In genomic region chr1:202465644-202466270, GRCh38 we compare ENCODE assay signal across 8 cellular contexts.
A peak's percentile ranks its signal among the peaks of the same experiment; 100 is the strongest.
DNase-seq lines count a peak whose midpoint lies in the region; ATAC-seq, FAIRE-seq and TF ChIP-seq lines count a peak whose summit lies in the region.
"Not testable (repeated sequence)": the region's sequence is repeated elsewhere in the genome, so short reads cannot be mapped to it uniquely, and the experiment has no call there.

No MANE protein-coding gene starts in this region.

- not testable (repeated sequence) for H3K9me3 ChIP-seq in WERI-Rb-1 (ENCODE audit: severe bottlenecking); gastroesophageal sphincter; right lobe of liver; small intestine (ENCODE audit: control insufficient read depth, low read depth)

- intact Hi-C loops in right lobe of liver (cut with DNase I), result not testable (repeated sequence)

- not testable (repeated sequence) for TF ChIP-seq CTCF in WERI-Rb-1 (IDR thresholded peaks at IDR 0.05; ENCODE audit: low read depth, low read length); endothelial cell (IDR thresholded peaks at IDR 0.05; ENCODE audit: unreplicated experiment); gastroesophageal sphincter (IDR thresholded peaks at IDR 0.05); right lobe of liver (IDR thresholded peaks at IDR 0.05)

- peaks cover 0 to 41% (median 6%) of the 10 kb centered on the region in 3 donors for H3K4me1 ChIP-seq in gastroesophageal sphincter
- H3K4me1 ChIP-seq in right lobe of liver, result peaks cover 0 to 20% (median 6%) of the 10 kb centered on the region in 4 donors
- not testable (repeated sequence) for H3K4me1 ChIP-seq in small intestine (ENCODE audit: control insufficient read depth in 2 of 2, insufficient read depth in 1 of 2, low read depth in 1 of 2, low read length in 1 of 2)

- FAIRE-seq in islet of Langerhans (lab: Jason Lieb, UNC), result peak; percentile 71
- not testable (repeated sequence) for FAIRE-seq in small intestine (lab: Jason Lieb, UNC)

- DNase-seq in DMS53 treated with DMSO at 0.1 percent for 48 hours (lab: John Stamatoyannopoulos, UW; ENCODE audit: unreplicated experiment) (peak; percentile 31), LoVo (ENCODE audit: low spot score) (peak; percentile 35), small intestine (peak; percentile 52)
- not testable (repeated sequence) for DNase-seq in WERI-Rb-1; endothelial cell (ENCODE audit: low spot score); right lobe of liver

- H3K27ac ChIP-seq in WERI-Rb-1, result peak overlapping the region; percentile 27
- peak overlapping the region in 3 of 4 donors; percentile 55 to 60 (median 59) for H3K27ac ChIP-seq in gastroesophageal sphincter
- H3K27ac ChIP-seq in right lobe of liver, result peak overlapping the region; percentile 29 to 91 (median 71)
- H3K27ac ChIP-seq in small intestine (ENCODE audit: low read depth in 1 of 2, low read length in 1 of 2), result not testable (repeated sequence)

- not testable (repeated sequence) for H3K27me3 Mint-ChIP-seq in endothelial cell (ENCODE audit: unreplicated experiment)

- ATAC-seq in gastroesophageal sphincter, result not testable (repeated sequence)
- ATAC-seq in right lobe of liver, result peak; percentile 85 to 90 (median 86)

- TF ChIP-seq EP300 in gastroesophageal sphincter (IDR thresholded peaks at IDR 0.05), result not testable (repeated sequence)

- not testable (repeated sequence) for H3K36me3 ChIP-seq in WERI-Rb-1; gastroesophageal sphincter; right lobe of liver; small intestine (ENCODE audit: control insufficient read depth in 2 of 2, insufficient read depth in 2 of 2, low read length in 2 of 2)

- TF ChIP-seq POLR2A in gastroesophageal sphincter (IDR thresholded peaks at IDR 0.05); right lobe of liver (IDR thresholded peaks at IDR 0.05): not testable (repeated sequence)

- 21 to 34% methylated on average over 3 of the region's 3 CpGs for WGBS in gastroesophageal sphincter (ENCODE audit: low coverage in 1 of 2), 2 donors
- WGBS in right lobe of liver (ENCODE audit: insufficient coverage, low coverage, low lambda C conversion rate, missing lambda C conversion rate), result 24% methylated on average over 3 of the region's 3 CpGs
- 12 to 56% (median 39%) methylated on average over 3 of the region's 3 CpGs for WGBS in small intestine, 3 donors

- not testable (repeated sequence) for H3K9me3 Mint-ChIP-seq in endothelial cell (ENCODE audit: unreplicated experiment)

- peak overlapping the region; percentile 68 for H3K27ac Mint-ChIP-seq in endothelial cell (ENCODE audit: unreplicated experiment)

- H3K4me1 Mint-ChIP-seq in endothelial cell (ENCODE audit: unreplicated experiment), result peaks cover 22% of the 10 kb centered on the region

- not testable (repeated sequence) for H3K27me3 ChIP-seq in WERI-Rb-1 (ENCODE audit: insufficient read depth, low read depth, severe bottlenecking); gastroesophageal sphincter; right lobe of liver; small intestine (ENCODE audit: control insufficient read depth in 2 of 2, insufficient read depth in 2 of 2, low read length in 2 of 2)

- H3K36me3 Mint-ChIP-seq in endothelial cell (ENCODE audit: low read depth, unreplicated experiment), result not testable (repeated sequence)

- not testable (repeated sequence) for H3K4me3 Mint-ChIP-seq in endothelial cell (ENCODE audit: unreplicated experiment)

- not testable (repeated sequence) for H3K4me3 ChIP-seq in WERI-Rb-1 (ENCODE audit: low read depth, low read length); gastroesophageal sphincter; small intestine (ENCODE audit: low read depth in 1 of 2, low read length in 2 of 2)
- peak overlapping the region in 1 of 3 donors; percentile 8 for H3K4me3 ChIP-seq in right lobe of liver
